8 cellular contexts compared by ENCODE assay signal in the genomic region with DNA sequence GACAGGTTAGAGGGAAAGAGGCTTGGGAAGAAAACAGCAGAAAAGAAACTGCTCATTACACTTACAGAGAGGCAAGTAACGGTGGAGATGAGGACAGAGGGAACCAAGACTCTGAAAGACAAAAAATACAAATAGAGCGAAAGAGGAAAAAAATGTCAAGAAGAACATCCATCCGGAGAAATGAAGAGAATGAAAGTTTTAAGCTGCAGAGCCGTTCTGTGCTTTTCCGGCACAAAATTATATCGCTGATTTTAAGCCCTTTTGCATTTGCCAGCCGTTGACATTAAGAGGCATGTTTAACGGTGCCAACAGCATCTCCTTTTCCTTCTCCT. TPM values are rescaled to one million over a fixed set of nuclear protein-coding genes. Genes with fewer than 3 reads are reported as not detected.
A peak's percentile ranks its signal among the peaks of the same experiment; 100 is the strongest.
DNase-seq lines count a peak whose midpoint lies in the region; FAIRE-seq lines count a peak whose summit lies in the region.

No MANE protein-coding gene starts in this region.

- no peak overlapping the region for H2BK12ac ChIP-seq in trophoblast cell (ENCODE audit: low read length)

- no peak for DNase-seq in SK-N-MC (ENCODE audit: low read depth, low spot score)
- no peak for DNase-seq in trophoblast cell
- DNase-seq in epidermal melanocyte (ENCODE audit: insufficient read length, low spot score): no peak
- no peak for DNase-seq in NCI-H2107 treated with DMSO at 0.1 percent for 48 hours (lab: John Stamatoyannopoulos, UW; ENCODE audit: unreplicated experiment)
- DNase-seq in GM19239 (ENCODE audit: insufficient read length, low spot score): no peak
- DNase-seq in activated effector memory CD4-positive, alpha-beta T cell treated with Interleukin-2 at 50 U/mL for 16 hours: no peak

- H2AK5ac ChIP-seq in trophoblast cell (ENCODE audit: low read length): no peak overlapping the region

- H3K4me2 ChIP-seq in BLaER1: peak overlapping the region; percentile 51
- peak overlapping the region; percentile 99 for H3K4me2 ChIP-seq in trophoblast cell (ENCODE audit: low read length)

- H4K91ac ChIP-seq in trophoblast cell (ENCODE audit: low read depth, low read length): no peak overlapping the region

- no peak overlapping the region for H4K12ac ChIP-seq in trophoblast cell (ENCODE audit: low read depth, low read length)

- H2BK5ac ChIP-seq in trophoblast cell (ENCODE audit: low read depth, low read length, poor library complexity): no peak overlapping the region

- H2BK120ac ChIP-seq in trophoblast cell (ENCODE audit: insufficient read depth, low read length, poor library complexity): no peak overlapping the region

- H3K18ac ChIP-seq in trophoblast cell (ENCODE audit: low read length): no peak overlapping the region

- no peaks in the 10 kb centered on the region for H3K79me1 ChIP-seq in trophoblast cell (ENCODE audit: low read length)

- H4K20me1 ChIP-seq in BLaER1: no peaks in the 10 kb centered on the region

- H3K36me3 ChIP-seq in BLaER1 (no peaks in the 10 kb centered on the region; the same call in 1 of the 2 replicates), SK-N-MC (ENCODE audit: insufficient read depth, low read length) (no peaks in the 10 kb centered on the region), esophagus (ENCODE audit: control insufficient read depth in 2 of 2, insufficient read depth in 2 of 2, low read length in 1 of 2) (no peaks in the 10 kb centered on the region), trophoblast cell (ENCODE audit: control insufficient read depth in 1 of 2, insufficient read depth in 2 of 2, low read length in 2 of 2) (no peaks in the 10 kb centered on the region)

- H3K27me3 ChIP-seq in BLaER1 (peaks cover 31% of the 10 kb centered on the region), esophagus (ENCODE audit: control insufficient read depth in 1 of 2, insufficient read depth in 2 of 2, low read length in 2 of 2) (peaks cover 0 to 34% of the 10 kb centered on the region in 2 donors), trophoblast cell (ENCODE audit: insufficient read depth, low read length) (peaks cover 38% of the 10 kb centered on the region)

- H2AFZ ChIP-seq in trophoblast cell (ENCODE audit: insufficient read depth, low read length, poor library complexity): no peak overlapping the region

- H3K14ac ChIP-seq in trophoblast cell (ENCODE audit: low read length): no peak overlapping the region

- no peak overlapping the region for H3K27ac ChIP-seq in BLaER1
- H3K27ac ChIP-seq in SK-N-MC: no peak overlapping the region
- no peak overlapping the region for H3K27ac ChIP-seq in esophagus (ENCODE audit: low read depth in 2 of 2, low read length in 1 of 2)
- H3K27ac ChIP-seq in trophoblast cell (ENCODE audit: low read depth, low read length): no peak overlapping the region

- no peaks in the 10 kb centered on the region for H3K79me2 ChIP-seq in trophoblast cell (ENCODE audit: control insufficient read depth, insufficient read depth, low read length, poor library complexity)

- no peak overlapping the region for H4K8ac ChIP-seq in trophoblast cell (ENCODE audit: low read depth, low read length)

- no peak overlapping the region for H3K4ac ChIP-seq in trophoblast cell (ENCODE audit: low read depth, low read length)

- H3K4me1 ChIP-seq in BLaER1 (peaks cover 19% of the 10 kb centered on the region), esophagus (ENCODE audit: control insufficient read depth in 2 of 2, insufficient read depth in 2 of 2, low read length in 1 of 2) (peaks cover 12 to 19% of the 10 kb centered on the region in 2 donors), trophoblast cell (ENCODE audit: control insufficient read depth in 1 of 2, insufficient read depth in 2 of 2, low read length in 2 of 2) (peaks cover 20 to 24% of the 10 kb centered on the region in 2 experiments)

- H3K9me3 ChIP-seq in BLaER1 (peaks cover 64% of the 10 kb centered on the region), SK-N-MC (ENCODE audit: low read depth, low read length) (no peaks in the 10 kb centered on the region), esophagus (ENCODE audit: control insufficient read depth in 2 of 2, insufficient read depth in 1 of 2, low read depth in 1 of 2, low read length in 1 of 2) (peaks cover 0 to 14% of the 10 kb centered on the region in 2 donors), trophoblast cell (ENCODE audit: insufficient read depth, low read depth, low read length) (peaks cover 5% of the 10 kb centered on the region)

- no peak overlapping the region for H3K9ac ChIP-seq in BLaER1
- H3K9ac ChIP-seq in SK-N-MC (ENCODE audit: insufficient read length): peak overlapping the region; percentile 10
- H3K9ac ChIP-seq in trophoblast cell (ENCODE audit: low read length): no peak overlapping the region

- WGBS in esophagus, 2 donors: 5 to 6% methylated on average over 8 of the region's 8 CpGs
- no CpG with 5 or more reads among the region's 8 CpGs for WGBS in trophoblast cell (ENCODE audit: extremely low coverage, insufficient coverage, insufficient read length)

- H3K4me3 ChIP-seq in BLaER1 (peak overlapping the region; percentile 60), SK-N-MC (peak overlapping the region; percentile 90), esophagus (ENCODE audit: low read depth in 1 of 2, low read length in 2 of 2) (peak overlapping the region; percentile 24 to 38), trophoblast cell (ENCODE audit: low read depth, low read length) (no peak overlapping the region)

- H3K23ac ChIP-seq in trophoblast cell (ENCODE audit: low read length): no peak overlapping the region

- no peak for FAIRE-seq in GM19239 (lab: Jason Lieb, UNC)

RNA-seq across cellular contexts. Expression of a gene that starts 0.2 kb away (rescaled TPM):
- under 1 TPM; 0.04 to 0.06 TPM for polyA plus RNA-seq in esophagus
- polyA plus RNA-seq in trophoblast cell (2013): 7.7 and 8.3 TPM in 2 replicates
